Comparison of ENCODE assay signal across 10 cellular contexts in genomic region chr12:27592548-27592947, GRCh38.
DNase-seq lines count a peak whose midpoint lies in the region; ATAC-seq, FAIRE-seq and TF ChIP-seq lines count a peak whose summit lies in the region.
"Had no signal": no experiment of that assay in that cellular context is flagged by ENCODE, and none has a peak within 500 bp of the region (broad histone marks: within the 10 kb centered on the region; RNA-seq: fewer than 3 reads in every experiment).

No MANE protein-coding gene starts in this region.

- H3K36me3 Mint-ChIP-seq in stimulated activated effector memory CD8-positive, alpha-beta T cell treated with anti-CD3 and anti-CD28 coated beads, Interleukin-12 subunit alpha, Interleukin-12 subunit beta, amount 100 ng/mL, for 72 hours, result no peaks in the 10 kb centered on the region
- H3K36me3 Mint-ChIP-seq in CD8-positive, alpha-beta memory T cell, result peaks cover 0 to 4% (median 1%) of the 10 kb centered on the region in 3 donors
- no peaks in the 10 kb centered on the region for H3K36me3 Mint-ChIP-seq in activated naive CD8-positive, alpha-beta T cell treated with anti-CD3 and anti-CD28 coated beads, Interleukin-2, amount 50 U/mL, for 24 hours (ENCODE audit: low read depth)

- no peaks in the 10 kb centered on the region for H3K27me3 Mint-ChIP-seq in CD8-positive, alpha-beta memory T cell
- H3K27me3 Mint-ChIP-seq in activated naive CD8-positive, alpha-beta T cell treated with anti-CD3 and anti-CD28 coated beads, Interleukin-2, amount 50 U/mL, for 24 hours, result no peaks in the 10 kb centered on the region

- peaks cover 6 to 74% (median 33%) of the 10 kb centered on the region in 12 donors for H3K4me1 ChIP-seq in heart left ventricle
- H3K4me1 ChIP-seq in CD8-positive, alpha-beta memory T cell (ENCODE audit: insufficient read depth, low read length), result no peaks in the 10 kb centered on the region

- no peak overlapping the region for H3K4me3 ChIP-seq in heart left ventricle
- H3K4me3 ChIP-seq in CD8-positive, alpha-beta memory T cell (ENCODE audit: low read length), result no peak overlapping the region

- DNase-seq in HCEC 1CT (peak; percentile 63), heart left ventricle (peak in 3 of 5 donors; percentile 36 to 66 (median 39)), frontal cortex (ENCODE audit: low spot score in 2 of 2) (no peak)
- no peak for DNase-seq in stimulated activated effector memory CD8-positive, alpha-beta T cell treated with anti-CD3 and anti-CD28 coated beads, Interleukin-12 subunit alpha, Interleukin-12 subunit beta, amount 100 ng/mL, for 72 hours (ENCODE audit: low spot score in 2 of 2)
- DNase-seq in CD8-positive, alpha-beta memory T cell, result no peak
- DNase-seq in activated naive CD8-positive, alpha-beta T cell treated with anti-CD3 and anti-CD28 coated beads, Interleukin-2, amount 50 U/mL, for 24 hours, result no peak
- DNase-seq: NCI-H526 treated with DMSO at 0.1 percent for 48 hours had no signal

- no peak overlapping the region for H3K27ac Mint-ChIP-seq in stimulated activated effector memory CD8-positive, alpha-beta T cell treated with anti-CD3 and anti-CD28 coated beads, Interleukin-12 subunit alpha, Interleukin-12 subunit beta, amount 100 ng/mL, for 72 hours
- no peak overlapping the region for H3K27ac Mint-ChIP-seq in CD8-positive, alpha-beta memory T cell
- H3K27ac Mint-ChIP-seq in activated naive CD8-positive, alpha-beta T cell treated with anti-CD3 and anti-CD28 coated beads, Interleukin-2, amount 50 U/mL, for 24 hours, result no peak overlapping the region

- WGBS in heart left ventricle, 4 donors, result 22 to 36% (median 26%) methylated on average over 5 of the region's 5 CpGs

- CTCF ChIA-PET in CD8-positive, alpha-beta memory T cell (lab: Charles Lee), result no interaction called here

- intact Hi-C loops in heart left ventricle (cut with DNase I), result no loop called here

- no peak for TF ChIP-seq CTCF in heart left ventricle (IDR thresholded peaks at IDR 0.05)

- H3K9me3 ChIP-seq in heart left ventricle, result no peaks in the 10 kb centered on the region
- no peaks in the 10 kb centered on the region for H3K9me3 ChIP-seq in CD8-positive, alpha-beta memory T cell (ENCODE audit: low read length)

- no peaks in the 10 kb centered on the region for H3K36me3 ChIP-seq in heart left ventricle
- H3K36me3 ChIP-seq in CD8-positive, alpha-beta memory T cell (ENCODE audit: insufficient read depth, low read length), result no peaks in the 10 kb centered on the region

- FAIRE-seq in frontal cortex (lab: Jason Lieb, UNC), result no peak
- FAIRE-seq: colon had no signal

- no peak for TF ChIP-seq POLR2A in heart left ventricle (IDR thresholded peaks at IDR 0.05)

- no peaks in the 10 kb centered on the region for H3K9me3 Mint-ChIP-seq in stimulated activated effector memory CD8-positive, alpha-beta T cell treated with anti-CD3 and anti-CD28 coated beads, Interleukin-12 subunit alpha, Interleukin-12 subunit beta, amount 100 ng/mL, for 72 hours
- H3K9me3 Mint-ChIP-seq in CD8-positive, alpha-beta memory T cell, result peaks cover 0 to 3% (median 0%) of the 10 kb centered on the region in 5 donors
- H3K9me3 Mint-ChIP-seq in activated naive CD8-positive, alpha-beta T cell treated with anti-CD3 and anti-CD28 coated beads, Interleukin-2, amount 50 U/mL, for 24 hours, result no peaks in the 10 kb centered on the region

- H3K4me3 Mint-ChIP-seq in stimulated activated effector memory CD8-positive, alpha-beta T cell treated with anti-CD3 and anti-CD28 coated beads, Interleukin-12 subunit alpha, Interleukin-12 subunit beta, amount 100 ng/mL, for 72 hours, result no peak overlapping the region
- H3K4me3 Mint-ChIP-seq in CD8-positive, alpha-beta memory T cell, result no peak overlapping the region
- H3K4me3 Mint-ChIP-seq in activated naive CD8-positive, alpha-beta T cell treated with anti-CD3 and anti-CD28 coated beads, Interleukin-2, amount 50 U/mL, for 24 hours, result no peak overlapping the region

- H3K27me3 ChIP-seq in heart left ventricle, result no peaks in the 10 kb centered on the region
- no peaks in the 10 kb centered on the region for H3K27me3 ChIP-seq in CD8-positive, alpha-beta memory T cell (ENCODE audit: insufficient read depth, low read length, poor library complexity, severe bottlenecking)

- POLR2A ChIA-PET in CD8-positive, alpha-beta memory T cell (lab: Charles Lee), result no interaction called here

- H3K27ac ChIP-seq in heart left ventricle, result peak overlapping the region in 11 of 12 donors; percentile 5 to 53 (median 44)
- H3K27ac ChIP-seq in CD8-positive, alpha-beta memory T cell (ENCODE audit: low read depth, low read length), result no peak overlapping the region

- H3K4me1 Mint-ChIP-seq in stimulated activated effector memory CD8-positive, alpha-beta T cell treated with anti-CD3 and anti-CD28 coated beads, Interleukin-12 subunit alpha, Interleukin-12 subunit beta, amount 100 ng/mL, for 72 hours, result peaks cover 6% of the 10 kb centered on the region
- peaks cover 3 to 11% (median 9%) of the 10 kb centered on the region in 3 donors for H3K4me1 Mint-ChIP-seq in CD8-positive, alpha-beta memory T cell
- H3K4me1 Mint-ChIP-seq in activated naive CD8-positive, alpha-beta T cell treated with anti-CD3 and anti-CD28 coated beads, Interleukin-2, amount 50 U/mL, for 24 hours, result peaks cover 15% of the 10 kb centered on the region

- ATAC-seq in SK-N-SH treated with all-trans-retinoic acid at 6 μM for 48 hours (peak; percentile 72), heart left ventricle (peak; percentile 41 to 77 (median 67)), GM18498 (IDR thresholded peaks at IDR 0.05; ENCODE audit: unreplicated experiment) (no peak)
- peak; percentile 37 for ATAC-seq in stimulated activated effector memory CD8-positive, alpha-beta T cell treated with anti-CD3 and anti-CD28 coated beads, Interleukin-12 subunit alpha, Interleukin-12 subunit beta, amount 100 ng/mL, for 72 hours
- ATAC-seq in activated naive CD8-positive, alpha-beta T cell treated with anti-CD3 and anti-CD28 coated beads, Interleukin-2, amount 50 U/mL, for 24 hours, result no peak

TF ChIP-seq in SK-N-SH treated with all-trans-retinoic acid at 6 μM for 48 hours, 23 proteins besides CTCF, POLR2A, EP300 and RAD21:
- TF ChIP-seq ZNF565 (CRISPR knock-in tag; conservative IDR thresholded peaks at IDR 0.05; ENCODE audit: low read depth) (no peak), BACH2 (CRISPR knock-in tag; IDR thresholded peaks at IDR 0.05; ENCODE audit: borderline replicate concordance) (no peak), ZC3H10 (CRISPR knock-in tag; IDR thresholded peaks at IDR 0.05) (no peak), ZFP3 (CRISPR knock-in tag; IDR thresholded peaks at IDR 0.05) (no peak), CSRNP3 (CRISPR knock-in tag; IDR thresholded peaks at IDR 0.05) (no peak), OSR1 (CRISPR knock-in tag; IDR thresholded peaks at IDR 0.05) (no peak), SNAI2 (CRISPR knock-in tag; IDR thresholded peaks at IDR 0.05) (no peak), PATZ1 (CRISPR knock-in tag; IDR thresholded peaks at IDR 0.05; ENCODE audit: borderline replicate concordance) (no peak), POU6F1 (CRISPR knock-in tag; IDR thresholded peaks at IDR 0.05; ENCODE audit: borderline replicate concordance, low read depth) (no peak), GLIS3 (CRISPR knock-in tag; IDR thresholded peaks at IDR 0.05) (no peak)

Comparison
In these comparisons a context has a peak if more than half of its experiments do, and no peak if none do; other contexts are left out.
1. DNase-seq: peak in HCEC 1CT (single experiment) and heart left ventricle (3 of 5); none in stimulated activated effector memory CD8-positive, alpha-beta T cell treated with anti-CD3 and anti-CD28 coated beads, Interleukin-12 subunit alpha, Interleukin-12 subunit beta, amount 100 ng/mL, for 72 hours (0 of 2), frontal cortex (0 of 2), CD8-positive, alpha-beta memory T cell (0 of 5) and activated naive CD8-positive, alpha-beta T cell treated with anti-CD3 and anti-CD28 coated beads, Interleukin-2, amount 50 U/mL, for 24 hours (single experiment).
2. ATAC-seq: peak in SK-N-SH treated with all-trans-retinoic acid at 6 μM for 48 hours (single experiment), heart left ventricle (4 of 4) and stimulated activated effector memory CD8-positive, alpha-beta T cell treated with anti-CD3 and anti-CD28 coated beads, Interleukin-12 subunit alpha, Interleukin-12 subunit beta, amount 100 ng/mL, for 72 hours (single experiment); none in activated naive CD8-positive, alpha-beta T cell treated with anti-CD3 and anti-CD28 coated beads, Interleukin-2, amount 50 U/mL, for 24 hours (single experiment) and GM18498 (single experiment).